In genomic region chr12:10771132-10771733, GRCh38 we compare ENCODE assay signal across 8 cellular contexts. TPM values are rescaled to one million over a fixed set of nuclear protein-coding genes. Genes with fewer than 3 reads are reported as not detected.
A peak's percentile ranks its signal among the peaks of the same experiment; 100 is the strongest.
DNase-seq lines count a peak whose midpoint lies in the region; ATAC-seq and TF ChIP-seq lines count a peak whose summit lies in the region.

No MANE protein-coding gene starts in this region.

- no peaks in the 10 kb centered on the region for H3K4me1 Mint-ChIP-seq in chondrocyte (ENCODE audit: low read depth)
- no peaks in the 10 kb centered on the region for H3K4me1 Mint-ChIP-seq in memory B cell
- no peaks in the 10 kb centered on the region for H3K4me1 Mint-ChIP-seq in activated T-helper 1 cell treated with anti-CD3 and anti-CD28 coated beads, Interleukin-12 subunit alpha, Interleukin-12 subunit beta, Interleukin-2, Interleukin-4 antibody, amounts not matched to agents 30 ng/mL and 10 ng/mL and 1 ng/mL, durations not matched to agents 14 hours and 24 hours and 36 hours (ENCODE audit: low read depth)
- no peaks in the 10 kb centered on the region for H3K4me1 Mint-ChIP-seq in activated naive CD8-positive, alpha-beta T cell treated with anti-CD3 and anti-CD28 coated beads for 36 hours

- intact Hi-C loops in activated T-helper 1 cell treated with anti-CD3 and anti-CD28 coated beads, Interleukin-12 subunit alpha, Interleukin-12 subunit beta, Interleukin-2, Interleukin-4 antibody, amounts not matched to agents 30 ng/mL and 10 ng/mL and 1 ng/mL, durations not matched to agents 14 hours and 24 hours and 36 hours (cut with micrococcal nuclease) = loop anchor here (1.0 kb wide), 2 partner anchors 428 to 715 kb away; no protein-coding TSS in a partner anchor

- H3K4me3 Mint-ChIP-seq in chondrocyte (ENCODE audit: unreplicated experiment) (no peak overlapping the region), memory B cell (no peak overlapping the region)
- H3K4me3 Mint-ChIP-seq in activated T-helper 1 cell treated with anti-CD3 and anti-CD28 coated beads, Interleukin-12 subunit alpha, Interleukin-12 subunit beta, Interleukin-2, Interleukin-4 antibody, amounts not matched to agents 30 ng/mL and 10 ng/mL and 1 ng/mL, durations not matched to agents 14 hours and 24 hours and 36 hours = no peak overlapping the region
- no peak overlapping the region for H3K4me3 Mint-ChIP-seq in activated naive CD8-positive, alpha-beta T cell treated with anti-CD3 and anti-CD28 coated beads for 36 hours

- no peaks in the 10 kb centered on the region for H3K9me3 Mint-ChIP-seq in chondrocyte (ENCODE audit: low read depth)
- no peaks in the 10 kb centered on the region for H3K9me3 Mint-ChIP-seq in memory B cell
- H3K9me3 Mint-ChIP-seq in activated T-helper 1 cell treated with anti-CD3 and anti-CD28 coated beads, Interleukin-12 subunit alpha, Interleukin-12 subunit beta, Interleukin-2, Interleukin-4 antibody, amounts not matched to agents 30 ng/mL and 10 ng/mL and 1 ng/mL, durations not matched to agents 14 hours and 24 hours and 36 hours = no peaks in the 10 kb centered on the region
- no peaks in the 10 kb centered on the region for H3K9me3 Mint-ChIP-seq in activated naive CD8-positive, alpha-beta T cell treated with anti-CD3 and anti-CD28 coated beads for 36 hours

- peak; percentile 48 for ATAC-seq in memory B cell (ENCODE audit: low read depth)
- no peak for ATAC-seq in omental fat pad (ENCODE audit: low FRiP score)

- H3K36me3 Mint-ChIP-seq in chondrocyte (ENCODE audit: low read depth) (no peaks in the 10 kb centered on the region), memory B cell (no peaks in the 10 kb centered on the region)
- no peaks in the 10 kb centered on the region for H3K36me3 Mint-ChIP-seq in activated T-helper 1 cell treated with anti-CD3 and anti-CD28 coated beads, Interleukin-12 subunit alpha, Interleukin-12 subunit beta, Interleukin-2, Interleukin-4 antibody, amounts not matched to agents 30 ng/mL and 10 ng/mL and 1 ng/mL, durations not matched to agents 14 hours and 24 hours and 36 hours (ENCODE audit: low read depth)
- no peaks in the 10 kb centered on the region for H3K36me3 Mint-ChIP-seq in activated naive CD8-positive, alpha-beta T cell treated with anti-CD3 and anti-CD28 coated beads for 36 hours

- DNase-seq in NCI-H510A treated with DMSO at 0.1 percent for 48 hours (lab: John Stamatoyannopoulos, UW) (peak; percentile 67), NCI-H510A (lab: John Stamatoyannopoulos, UW) (no peak), NCI-H1694 (lab: John Stamatoyannopoulos, UW) (peak; percentile 50), chondrocyte (ENCODE audit: low spot score) (no peak), memory B cell (ENCODE audit: low spot score in 2 of 2) (peak in 1 of 2 donors; percentile 26), omental fat pad (ENCODE audit: low spot score) (no peak)
- DNase-seq in activated T-helper 1 cell treated with anti-CD3 and anti-CD28 coated beads, Interleukin-12 subunit alpha, Interleukin-12 subunit beta, Interleukin-2, Interleukin-4 antibody, amounts not matched to agents 30 ng/mL and 10 ng/mL and 1 ng/mL, durations not matched to agents 14 hours and 24 hours and 36 hours (ENCODE audit: low spot score) = no peak
- DNase-seq in activated naive CD8-positive, alpha-beta T cell treated with anti-CD3 and anti-CD28 coated beads for 36 hours = no peak

- H3K27me3 Mint-ChIP-seq in chondrocyte (ENCODE audit: low read depth) (peaks cover 64% of the 10 kb centered on the region), memory B cell (peaks cover 15% of the 10 kb centered on the region)
- H3K27me3 Mint-ChIP-seq in activated T-helper 1 cell treated with anti-CD3 and anti-CD28 coated beads, Interleukin-12 subunit alpha, Interleukin-12 subunit beta, Interleukin-2, Interleukin-4 antibody, amounts not matched to agents 30 ng/mL and 10 ng/mL and 1 ng/mL, durations not matched to agents 14 hours and 24 hours and 36 hours (ENCODE audit: insufficient read depth) = peaks cover 59% of the 10 kb centered on the region
- H3K27me3 Mint-ChIP-seq in activated naive CD8-positive, alpha-beta T cell treated with anti-CD3 and anti-CD28 coated beads for 36 hours = peaks cover 42% of the 10 kb centered on the region

- peak; percentile 96 for TF ChIP-seq CTCF in chondrocyte (IDR thresholded peaks at IDR 0.05)
- peak in 1 of 3 donors; percentile 26 for TF ChIP-seq CTCF in omental fat pad (IDR thresholded peaks at IDR 0.05)

- H3K27ac Mint-ChIP-seq in chondrocyte (ENCODE audit: unreplicated experiment) (no peak overlapping the region), memory B cell (no peak overlapping the region)
- no peak overlapping the region for H3K27ac Mint-ChIP-seq in activated T-helper 1 cell treated with anti-CD3 and anti-CD28 coated beads, Interleukin-12 subunit alpha, Interleukin-12 subunit beta, Interleukin-2, Interleukin-4 antibody, amounts not matched to agents 30 ng/mL and 10 ng/mL and 1 ng/mL, durations not matched to agents 14 hours and 24 hours and 36 hours
- H3K27ac Mint-ChIP-seq in activated naive CD8-positive, alpha-beta T cell treated with anti-CD3 and anti-CD28 coated beads for 36 hours = no peak overlapping the region

RNA-seq across cellular contexts. Expression of gene TAS2R7, which starts 31.2 kb away (rescaled TPM):
- total RNA-seq in chondrocyte (not detected in 3 replicates), omental fat pad (not detected)
- total RNA-seq in activated T-helper 1 cell treated with anti-CD3 and anti-CD28 coated beads, Interleukin-12 subunit alpha, Interleukin-12 subunit beta, Interleukin-2, Interleukin-4 antibody, amounts not matched to agents 30 ng/mL and 10 ng/mL and 1 ng/mL, durations not matched to agents 14 hours and 24 hours and 36 hours = not detected in 2 replicates
- not detected for total RNA-seq in activated naive CD8-positive, alpha-beta T cell treated with anti-CD3 and anti-CD28 coated beads for 36 hours

RNA-seq across cellular contexts. Expression of gene TAS2R8, which starts 35.9 kb away (rescaled TPM):
- total RNA-seq in chondrocyte (not detected in 3 replicates), omental fat pad (not detected)
- not detected in 2 replicates for total RNA-seq in activated T-helper 1 cell treated with anti-CD3 and anti-CD28 coated beads, Interleukin-12 subunit alpha, Interleukin-12 subunit beta, Interleukin-2, Interleukin-4 antibody, amounts not matched to agents 30 ng/mL and 10 ng/mL and 1 ng/mL, durations not matched to agents 14 hours and 24 hours and 36 hours
- not detected for total RNA-seq in activated naive CD8-positive, alpha-beta T cell treated with anti-CD3 and anti-CD28 coated beads for 36 hours

RNA-seq across cellular contexts. Expression of gene TAS2R9, which starts 38.7 kb away (rescaled TPM):
- total RNA-seq in chondrocyte (0.53 TPM in 1 of 3 replicates, not detected in the others), omental fat pad (not detected)
- not detected in 2 replicates for total RNA-seq in activated T-helper 1 cell treated with anti-CD3 and anti-CD28 coated beads, Interleukin-12 subunit alpha, Interleukin-12 subunit beta, Interleukin-2, Interleukin-4 antibody, amounts not matched to agents 30 ng/mL and 10 ng/mL and 1 ng/mL, durations not matched to agents 14 hours and 24 hours and 36 hours
- total RNA-seq in activated naive CD8-positive, alpha-beta T cell treated with anti-CD3 and anti-CD28 coated beads for 36 hours = not detected

RNA-seq across cellular contexts. Expression of gene YBX3, which starts 48.1 kb away (rescaled TPM):
- total RNA-seq in chondrocyte (249 to 281 TPM (median 267 TPM) in 3 replicates), omental fat pad (100 to 1,000 TPM; 281 to 567 (median 448) TPM)
- total RNA-seq in activated T-helper 1 cell treated with anti-CD3 and anti-CD28 coated beads, Interleukin-12 subunit alpha, Interleukin-12 subunit beta, Interleukin-2, Interleukin-4 antibody, amounts not matched to agents 30 ng/mL and 10 ng/mL and 1 ng/mL, durations not matched to agents 14 hours and 24 hours and 36 hours = 198 and 207 TPM in 2 replicates
- 100 to 1,000 TPM; 276 to 279 TPM for total RNA-seq in activated naive CD8-positive, alpha-beta T cell treated with anti-CD3 and anti-CD28 coated beads for 36 hours

RNA-seq across cellular contexts. Expression of gene TAS2R10, which starts 54.9 kb away (rescaled TPM):
- total RNA-seq in chondrocyte = 0.46 to 1.1 TPM (median 0.47 TPM) in 3 replicates
- 1 to 10 TPM in 1 of 4 donors, under 1 TPM in 1, not detected in 2; 0.88 to 1.9 TPM for total RNA-seq in omental fat pad
- total RNA-seq in activated T-helper 1 cell treated with anti-CD3 and anti-CD28 coated beads, Interleukin-12 subunit alpha, Interleukin-12 subunit beta, Interleukin-2, Interleukin-4 antibody, amounts not matched to agents 30 ng/mL and 10 ng/mL and 1 ng/mL, durations not matched to agents 14 hours and 24 hours and 36 hours = not detected in 2 replicates
- total RNA-seq in activated naive CD8-positive, alpha-beta T cell treated with anti-CD3 and anti-CD28 coated beads for 36 hours = not detected

Comparison
In these comparisons a context has a peak if more than half of its experiments do, and no peak if none do; other contexts are left out.
1. DNase-seq: peak in NCI-H510A treated with DMSO at 0.1 percent for 48 hours (single experiment) and NCI-H1694 (single experiment); none in NCI-H510A (single experiment), chondrocyte (single experiment), omental fat pad (single experiment), activated T-helper 1 cell treated with anti-CD3 and anti-CD28 coated beads, Interleukin-12 subunit alpha, Interleukin-12 subunit beta, Interleukin-2, Interleukin-4 antibody, amounts not matched to agents 30 ng/mL and 10 ng/mL and 1 ng/mL, durations not matched to agents 14 hours and 24 hours and 36 hours (single experiment) and activated naive CD8-positive, alpha-beta T cell treated with anti-CD3 and anti-CD28 coated beads for 36 hours (single experiment).